1 cellular context compared by ENCODE assay signal in the genomic region with DNA sequence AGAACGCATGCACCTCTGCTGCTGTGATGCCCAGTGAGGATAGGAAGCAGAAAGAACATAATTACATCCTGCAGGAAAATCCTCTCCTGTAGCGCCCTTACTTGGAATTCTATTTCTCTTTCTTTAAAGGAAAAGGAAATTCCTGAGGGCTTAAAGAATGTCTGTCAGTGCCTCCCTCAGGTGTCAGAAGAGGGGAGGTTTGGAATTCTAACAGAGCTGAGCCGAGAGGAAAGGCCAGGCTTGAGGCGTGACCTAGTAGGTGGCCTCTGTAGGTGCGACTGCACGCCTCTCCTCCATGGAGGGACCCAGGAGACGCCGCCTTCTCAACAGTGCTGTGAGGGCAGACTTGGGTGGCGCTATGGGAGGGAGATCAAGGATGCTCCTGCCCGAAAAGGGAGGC.
TF ChIP-seq lines count a peak whose summit lies in the region.

No MANE protein-coding gene starts in this region.

TF ChIP-seq in GM23338, 12 proteins besides CTCF, POLR2A, EP300 and RAD21:
- TF ChIP-seq, protein P1, sequence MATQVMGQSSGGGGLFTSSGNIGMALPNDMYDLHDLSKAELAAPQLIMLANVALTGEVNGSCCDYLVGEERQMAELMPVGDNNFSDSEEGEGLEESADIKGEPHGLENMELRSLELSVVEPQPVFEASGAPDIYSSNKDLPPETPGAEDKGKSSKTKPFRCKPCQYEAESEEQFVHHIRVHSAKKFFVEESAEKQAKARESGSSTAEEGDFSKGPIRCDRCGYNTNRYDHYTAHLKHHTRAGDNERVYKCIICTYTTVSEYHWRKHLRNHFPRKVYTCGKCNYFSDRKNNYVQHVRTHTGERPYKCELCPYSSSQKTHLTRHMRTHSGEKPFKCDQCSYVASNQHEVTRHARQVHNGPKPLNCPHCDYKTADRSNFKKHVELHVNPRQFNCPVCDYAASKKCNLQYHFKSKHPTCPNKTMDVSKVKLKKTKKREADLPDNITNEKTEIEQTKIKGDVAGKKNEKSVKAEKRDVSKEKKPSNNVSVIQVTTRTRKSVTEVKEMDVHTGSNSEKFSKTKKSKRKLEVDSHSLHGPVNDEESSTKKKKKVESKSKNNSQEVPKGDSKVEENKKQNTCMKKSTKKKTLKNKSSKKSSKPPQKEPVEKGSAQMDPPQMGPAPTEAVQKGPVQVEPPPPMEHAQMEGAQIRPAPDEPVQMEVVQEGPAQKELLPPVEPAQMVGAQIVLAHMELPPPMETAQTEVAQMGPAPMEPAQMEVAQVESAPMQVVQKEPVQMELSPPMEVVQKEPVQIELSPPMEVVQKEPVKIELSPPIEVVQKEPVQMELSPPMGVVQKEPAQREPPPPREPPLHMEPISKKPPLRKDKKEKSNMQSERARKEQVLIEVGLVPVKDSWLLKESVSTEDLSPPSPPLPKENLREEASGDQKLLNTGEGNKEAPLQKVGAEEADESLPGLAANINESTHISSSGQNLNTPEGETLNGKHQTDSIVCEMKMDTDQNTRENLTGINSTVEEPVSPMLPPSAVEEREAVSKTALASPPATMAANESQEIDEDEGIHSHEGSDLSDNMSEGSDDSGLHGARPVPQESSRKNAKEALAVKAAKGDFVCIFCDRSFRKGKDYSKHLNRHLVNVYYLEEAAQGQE (IDR thresholded peaks at IDR 0.05; ENCODE audit: unreplicated experiment) = no peak
- TF ChIP-seq, protein P2, sequence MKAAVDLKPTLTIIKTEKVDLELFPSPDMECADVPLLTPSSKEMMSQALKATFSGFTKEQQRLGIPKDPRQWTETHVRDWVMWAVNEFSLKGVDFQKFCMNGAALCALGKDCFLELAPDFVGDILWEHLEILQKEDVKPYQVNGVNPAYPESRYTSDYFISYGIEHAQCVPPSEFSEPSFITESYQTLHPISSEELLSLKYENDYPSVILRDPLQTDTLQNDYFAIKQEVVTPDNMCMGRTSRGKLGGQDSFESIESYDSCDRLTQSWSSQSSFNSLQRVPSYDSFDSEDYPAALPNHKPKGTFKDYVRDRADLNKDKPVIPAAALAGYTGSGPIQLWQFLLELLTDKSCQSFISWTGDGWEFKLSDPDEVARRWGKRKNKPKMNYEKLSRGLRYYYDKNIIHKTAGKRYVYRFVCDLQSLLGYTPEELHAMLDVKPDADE (IDR thresholded peaks at IDR 0.05) = no peak
- TF ChIP-seq EZH2phosphoT487 (IDR thresholded peaks at IDR 0.05; ENCODE audit: unreplicated experiment) (no peak), NANOG (IDR thresholded peaks at IDR 0.05; ENCODE audit: borderline replicate concordance) (no peak), JUNB (IDR thresholded peaks at IDR 0.05; ENCODE audit: unreplicated experiment) (no peak)
